In the genomic region with DNA sequence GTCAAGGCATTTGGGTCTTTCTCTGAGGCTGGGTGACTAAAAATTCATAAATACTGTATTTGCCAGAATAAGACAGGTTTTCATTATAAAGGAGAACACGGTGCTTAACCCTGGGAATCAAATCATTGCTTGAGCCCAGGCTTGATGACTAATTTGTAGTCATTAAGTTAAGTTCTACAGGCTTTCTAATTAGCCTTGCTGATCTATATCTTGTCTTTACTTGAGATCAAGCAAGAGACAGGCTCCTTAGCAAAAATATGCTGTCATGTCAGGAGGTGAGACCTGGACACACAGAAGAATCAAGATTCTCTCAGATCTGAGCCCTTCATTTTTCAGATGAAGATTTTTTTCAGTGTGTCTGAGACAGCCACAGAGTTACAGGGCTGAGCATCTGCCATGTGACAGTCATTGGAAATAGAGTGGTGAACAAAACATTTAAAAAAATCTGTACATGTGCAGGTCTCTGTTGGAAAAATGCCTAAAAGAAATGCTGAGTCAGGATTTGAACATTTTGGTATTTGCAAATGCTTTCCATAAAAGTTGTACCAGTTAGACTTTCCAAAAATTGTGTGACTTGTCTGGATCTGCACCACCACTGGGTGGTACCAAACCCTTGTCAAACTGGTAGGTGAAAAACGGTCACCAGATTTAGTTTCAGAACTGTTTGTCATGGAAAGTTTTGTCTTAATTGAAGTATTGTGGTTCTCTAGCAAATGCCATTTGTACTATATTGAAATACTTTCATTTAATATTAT, we compare ENCODE assay signal across 2 cellular contexts.
A peak's percentile ranks its signal among the peaks of the same experiment; 100 is the strongest.
TF ChIP-seq lines count a peak whose summit lies in the region.

No MANE protein-coding gene starts in this region.

TF ChIP-seq in HEK293T, 16 proteins besides CTCF, POLR2A, EP300 and RAD21 (continued from another document):
- TF ChIP-seq TARDBP (IDR thresholded peaks at IDR 0.05) (no peak), CTBP1 (IDR thresholded peaks at IDR 0.05; ENCODE audit: borderline replicate concordance) (no peak)

TF ChIP-seq in HepG2, 621 proteins besides CTCF, POLR2A, EP300 and RAD21:
- TF ChIP-seq MAFK (conservative IDR thresholded peaks at IDR 0.05 in 1 of 2, IDR thresholded peaks at IDR 0.05 in 1 of 2; ENCODE audit: low read length in 2 of 2) (peak; percentile 94 to 99), STAG1 (CRISPR knock-in tag; IDR thresholded peaks at IDR 0.05) (peak; percentile 27), IRF2 (CRISPR knock-in tag; IDR thresholded peaks at IDR 0.05) (no peak), MAFF (IDR thresholded peaks at IDR 0.05; ENCODE audit: low read depth, low read length) (peak; percentile 98), MAF1 (CRISPR knock-in tag; IDR thresholded peaks at IDR 0.05; ENCODE audit: borderline replicate concordance) (no peak)
- TF ChIP-seq, protein P1, sequence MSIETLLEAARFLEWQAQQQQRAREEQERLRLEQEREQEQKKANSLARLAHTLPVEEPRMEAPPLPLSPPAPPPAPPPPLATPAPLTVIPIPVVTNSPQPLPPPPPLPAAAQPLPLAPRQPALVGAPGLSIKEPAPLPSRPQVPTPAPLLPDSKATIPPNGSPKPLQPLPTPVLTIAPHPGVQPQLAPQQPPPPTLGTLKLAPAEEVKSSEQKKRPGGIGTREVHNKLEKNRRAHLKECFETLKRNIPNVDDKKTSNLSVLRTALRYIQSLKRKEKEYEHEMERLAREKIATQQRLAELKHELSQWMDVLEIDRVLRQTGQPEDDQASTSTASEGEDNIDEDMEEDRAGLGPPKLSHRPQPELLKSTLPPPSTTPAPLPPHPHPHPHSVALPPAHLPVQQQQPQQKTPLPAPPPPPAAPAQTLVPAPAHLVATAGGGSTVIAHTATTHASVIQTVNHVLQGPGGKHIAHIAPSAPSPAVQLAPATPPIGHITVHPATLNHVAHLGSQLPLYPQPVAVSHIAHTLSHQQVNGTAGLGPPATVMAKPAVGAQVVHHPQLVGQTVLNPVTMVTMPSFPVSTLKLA (IDR thresholded peaks at IDR 0.05) = no peak
TF ChIP-seq in HepG2: peak in this region for 3.
